In the genomic region with DNA sequence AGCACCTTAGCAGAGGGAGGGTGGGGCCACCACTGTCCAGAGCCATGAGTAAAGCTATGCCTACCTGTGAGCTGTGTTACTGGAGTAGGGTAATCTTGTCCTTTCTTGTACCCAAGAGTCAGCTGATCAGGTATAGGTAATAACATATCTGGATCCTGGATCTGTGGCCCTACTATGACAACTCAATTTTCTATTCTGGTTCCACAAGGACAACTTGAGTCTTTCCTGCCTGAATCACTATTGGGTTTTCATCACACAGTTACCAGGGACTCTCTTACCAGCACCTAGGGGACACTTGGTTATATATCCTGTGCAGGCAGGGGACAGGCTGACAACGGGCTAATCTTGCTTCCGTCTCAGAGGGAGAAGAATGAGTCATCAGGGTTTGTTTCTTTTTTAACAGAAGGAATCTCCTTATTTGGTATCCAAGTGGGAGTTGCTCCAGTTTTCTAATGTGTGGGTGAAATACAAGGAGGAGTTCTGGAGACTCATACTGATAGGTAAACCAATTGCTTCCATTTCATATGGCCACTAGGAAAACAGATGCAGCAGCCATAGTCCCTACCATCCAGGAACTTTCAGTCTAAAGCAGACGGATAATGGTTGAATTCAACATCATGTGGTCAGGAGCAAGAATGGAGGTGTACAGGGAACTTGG, we compare ENCODE assay signal across 8 cellular contexts. TPM values are rescaled to one million over a fixed set of nuclear protein-coding genes. Genes with fewer than 3 reads are reported as not detected.
DNase-seq lines count a peak whose midpoint lies in the region; ATAC-seq, FAIRE-seq and TF ChIP-seq lines count a peak whose summit lies in the region.

No MANE protein-coding gene starts in this region.

- H3K27me3 Mint-ChIP-seq in activated CD8-positive, alpha-beta memory T cell treated with anti-CD3 and anti-CD28 coated beads, Interleukin-2, amount 10 ng/mL, durations not matched to agents 7 days and 5 days = no peaks in the 10 kb centered on the region
- H3K27me3 Mint-ChIP-seq in activated naive CD4-positive, alpha-beta T cell treated with anti-CD3 and anti-CD28 coated beads for 36 hours (ENCODE audit: low read depth) = no peaks in the 10 kb centered on the region

- TF ChIP-seq CTCF in heart right ventricle (IDR thresholded peaks at IDR 0.05) = no peak

- 26 to 33% methylated on average over 3 of the region's 3 CpGs for WGBS in heart right ventricle, 2 donors

- peak; percentile 70 for DNase-seq in activated CD8-positive, alpha-beta memory T cell treated with anti-CD3 and anti-CD28 coated beads, Interleukin-2, amount 10 ng/mL, durations not matched to agents 7 days and 5 days
- no peak for DNase-seq in activated CD8-positive, alpha-beta memory T cell treated with anti-CD3 and anti-CD28 coated beads for 24 hours
- DNase-seq in HTR-8/SVneo (ENCODE audit: insufficient read length, low spot score) (peak; percentile 67), heart right ventricle (peak in 1 of 2 donors; percentile 21), NK-92 (lab: John Stamatoyannopoulos, UW; ENCODE audit: unreplicated experiment) (no peak)
- peak; percentile 76 for DNase-seq in activated naive CD4-positive, alpha-beta T cell treated with anti-CD3 and anti-CD28 coated beads for 36 hours
- peak; percentile 60 for DNase-seq in stimulated activated CD4-positive, alpha-beta T cell treated with anti-CD3 and anti-CD28 coated beads, Interleukin-4, amount 100 ng/mL, for 24 hours

- peaks cover 99% of the 10 kb centered on the region for H3K36me3 Mint-ChIP-seq in activated CD8-positive, alpha-beta memory T cell treated with anti-CD3 and anti-CD28 coated beads, Interleukin-2, amount 10 ng/mL, durations not matched to agents 7 days and 5 days
- H3K36me3 Mint-ChIP-seq in activated naive CD4-positive, alpha-beta T cell treated with anti-CD3 and anti-CD28 coated beads for 36 hours (ENCODE audit: low read depth) = peaks cover 83% of the 10 kb centered on the region

- peaks cover 0 to 69% (median 33%) of the 10 kb centered on the region in 9 donors for H3K4me1 ChIP-seq in heart right ventricle

- CTCF ChIA-PET in activated CD8-positive, alpha-beta memory T cell treated with anti-CD3 and anti-CD28 coated beads, Interleukin-2, amount 10 ng/mL, durations not matched to agents 7 days and 5 days (lab: Charles Lee) = interaction anchor here (1.0 kb wide), 1 partner anchor 11 kb away, joined by 3 read pairs; no protein-coding TSS in a partner anchor
- CTCF ChIA-PET in activated naive CD4-positive, alpha-beta T cell treated with anti-CD3 and anti-CD28 coated beads for 36 hours (lab: Charles Lee) = interaction anchor here (0.6 to 3.7 kb wide), 3 partner anchors 8 to 12 kb away, joined by 3 to 18 read pairs (median 4); no protein-coding TSS in a partner anchor

- no peak for FAIRE-seq in HTR-8/SVneo (lab: Jason Lieb, UNC)

- H3K27ac Mint-ChIP-seq in activated CD8-positive, alpha-beta memory T cell treated with anti-CD3 and anti-CD28 coated beads, Interleukin-2, amount 10 ng/mL, durations not matched to agents 7 days and 5 days = peak overlapping the region; percentile 75
- peak overlapping the region; percentile 96 for H3K27ac Mint-ChIP-seq in activated naive CD4-positive, alpha-beta T cell treated with anti-CD3 and anti-CD28 coated beads for 36 hours

- H3K4me3 ChIP-seq in heart right ventricle = no peak overlapping the region

- H3K4me3 Mint-ChIP-seq in activated CD8-positive, alpha-beta memory T cell treated with anti-CD3 and anti-CD28 coated beads, Interleukin-2, amount 10 ng/mL, durations not matched to agents 7 days and 5 days = no peak overlapping the region
- H3K4me3 Mint-ChIP-seq in activated naive CD4-positive, alpha-beta T cell treated with anti-CD3 and anti-CD28 coated beads for 36 hours = peak overlapping the region; percentile 29

- peak; percentile 63 for ATAC-seq in activated CD8-positive, alpha-beta memory T cell treated with anti-CD3 and anti-CD28 coated beads, Interleukin-2, amount 10 ng/mL, durations not matched to agents 7 days and 5 days
- ATAC-seq in heart right ventricle (peak; percentile 71 to 93 (median 81)), HG03280 (IDR thresholded peaks at IDR 0.05; ENCODE audit: unreplicated experiment) (no peak)

- no peaks in the 10 kb centered on the region for H3K27me3 ChIP-seq in heart right ventricle

- intact Hi-C loops in activated naive CD4-positive, alpha-beta T cell treated with anti-CD3 and anti-CD28 coated beads for 36 hours (cut with micrococcal nuclease) = loop anchor here (1.0 kb wide), 1 partner anchor 8 kb away; no protein-coding TSS in a partner anchor
- intact Hi-C loops in heart right ventricle (cut with DNase I) = no loop called here

- no peaks in the 10 kb centered on the region for H3K9me3 ChIP-seq in heart right ventricle

- H3K27ac ChIP-seq in heart right ventricle = peak overlapping the region in 4 of 10 donors; percentile 6 to 99 (median 28)

- peaks cover 0 to 72% (median under 1%) of the 10 kb centered on the region in 9 donors for H3K36me3 ChIP-seq in heart right ventricle

- H3K4me1 Mint-ChIP-seq in activated CD8-positive, alpha-beta memory T cell treated with anti-CD3 and anti-CD28 coated beads, Interleukin-2, amount 10 ng/mL, durations not matched to agents 7 days and 5 days = peaks cover 72% of the 10 kb centered on the region
- H3K4me1 Mint-ChIP-seq in activated naive CD4-positive, alpha-beta T cell treated with anti-CD3 and anti-CD28 coated beads for 36 hours (ENCODE audit: low read depth) = peaks cover 87% of the 10 kb centered on the region

- peaks cover 44% of the 10 kb centered on the region for H3K9me3 Mint-ChIP-seq in activated CD8-positive, alpha-beta memory T cell treated with anti-CD3 and anti-CD28 coated beads, Interleukin-2, amount 10 ng/mL, durations not matched to agents 7 days and 5 days (ENCODE audit: low read depth)
- no peaks in the 10 kb centered on the region for H3K9me3 Mint-ChIP-seq in activated naive CD4-positive, alpha-beta T cell treated with anti-CD3 and anti-CD28 coated beads for 36 hours

RNA-seq across cellular contexts. Expression of a gene that starts 6.8 kb away (rescaled TPM):
- 10 to 100 TPM; 54.1 to 64.1 TPM for total RNA-seq in activated CD8-positive, alpha-beta memory T cell treated with anti-CD3 and anti-CD28 coated beads, Interleukin-2, amount 10 ng/mL, durations not matched to agents 7 days and 5 days
- total RNA-seq in activated naive CD4-positive, alpha-beta T cell treated with anti-CD3 and anti-CD28 coated beads for 36 hours = 10 to 100 TPM; 58.7 to 59.7 TPM
- 10 to 100 TPM in 1 of 10 donors, 1 to 10 TPM in 9; 4.0 to 13.5 (median 5.7) TPM for total RNA-seq in heart right ventricle
- polyA plus RNA-seq in heart right ventricle = 1 to 10 TPM; 1.5 to 3.3 TPM

Comparison
In these comparisons a context has a peak if more than half of its experiments do, and no peak if none do; other contexts are left out.
1. DNase-seq: peak in activated CD8-positive, alpha-beta memory T cell treated with anti-CD3 and anti-CD28 coated beads, Interleukin-2, amount 10 ng/mL, durations not matched to agents 7 days and 5 days (single experiment), HTR-8/SVneo (single experiment), activated naive CD4-positive, alpha-beta T cell treated with anti-CD3 and anti-CD28 coated beads for 36 hours (single experiment) and stimulated activated CD4-positive, alpha-beta T cell treated with anti-CD3 and anti-CD28 coated beads, Interleukin-4, amount 100 ng/mL, for 24 hours (single experiment); none in activated CD8-positive, alpha-beta memory T cell treated with anti-CD3 and anti-CD28 coated beads for 24 hours (single experiment) and NK-92 (single experiment).